Comparison of ENCODE assay signal across 25 cellular contexts in genomic region chr20:62422636-62423325, GRCh38. TPM values are rescaled to one million over a fixed set of nuclear protein-coding genes. Genes with fewer than 3 reads are reported as not detected.
DNase-seq lines count a peak whose midpoint lies in the region; ATAC-seq, FAIRE-seq and TF ChIP-seq lines count a peak whose summit lies in the region.
"Had no signal": no experiment of that assay in that cellular context is flagged by ENCODE, and none has a peak within 500 bp of the region (broad histone marks: within the 10 kb centered on the region; RNA-seq: fewer than 3 reads in every experiment).

No MANE protein-coding gene starts in this region.

- H3K4me3 ChIP-seq in HepG2 (replicated peaks in 1 of 3; ENCODE audit: insufficient read depth in 1 of 3, low read depth in 2 of 3, low read length in 3 of 3) (no peak overlapping the region), right lobe of liver (no peak overlapping the region)
- H3K4me3 ChIP-seq: ovary, SJCRH30, tibial nerve had no signal

- no peaks in the 10 kb centered on the region for H3K79me2 ChIP-seq in HepG2 (ENCODE audit: insufficient read depth, low read length)

- no peak for TF ChIP-seq CTCF in HepG2 (CRISPR knock-in tag; IDR thresholded peaks at IDR 0.05)
- no peak for TF ChIP-seq CTCF in right lobe of liver (IDR thresholded peaks at IDR 0.05)

- H2AFZ ChIP-seq in HepG2 (ENCODE audit: low read length), result no peak overlapping the region

- intact Hi-C loops in HepG2 (cut with micrococcal nuclease; ENCODE audit: unreplicated experiment) (no loop called here), right lobe of liver (cut with DNase I) (no loop called here)

- H3K4me2 ChIP-seq in HepG2 (ENCODE audit: low read depth, low read length), result no peak overlapping the region

- in situ Hi-C loops in HepG2 (cut with HindIII; ENCODE audit: extremely low pct_ligation_motif_present, low pct_unique_long_range_greater_than_20kb), result no loop called here

- BruUV-seq in HepG2 (replicated peaks; lab: Mats Ljungman, UMichigan), result no TSS peak

- TF ChIP-seq EP300 in HepG2 (IDR thresholded peaks at IDR 0.05; ENCODE audit: low read depth in 2 of 2, low read length in 2 of 2) (no peak), HepG2 (CRISPR knock-in tag; IDR thresholded peaks at IDR 0.05; ENCODE audit: borderline replicate concordance) (no peak)

- no peak overlapping the region for H3K9ac ChIP-seq in HepG2 (ENCODE audit: insufficient read depth, low read depth, low read length)

- ATAC-seq in HepG2 (no peak), right lobe of liver (no peak)

- POLR2A ChIA-PET in HepG2 (lab: Yijun Ruan, JAX), result interaction anchor here (1.0 kb wide), 1 partner anchor 11 kb away, joined by 3 read pairs; no protein-coding TSS in a partner anchor

- H3K9me3 ChIP-seq in HepG2 (ENCODE audit: low read length) (no peaks in the 10 kb centered on the region), right lobe of liver (no peaks in the 10 kb centered on the region)
- H3K9me3 ChIP-seq: ovary, SJCRH30, tibial nerve had no signal

- no peak for FAIRE-seq in HepG2 (lab: Jason Lieb, UNC)
- FAIRE-seq: bronchial epithelial cell, D721Med, GM19239, small intestine had no signal

- H4K20me1 ChIP-seq in HepG2 (ENCODE audit: insufficient read depth, low read length), result no peaks in the 10 kb centered on the region; the same call in 1 of the 2 replicates

- H3K27ac ChIP-seq in HepG2 (ENCODE audit: extremely low read length, insufficient read depth, low read length) (no peak overlapping the region), right lobe of liver (no peak overlapping the region)
- H3K27ac ChIP-seq: 22Rv1, HL-60, ovary, SJCRH30, tibial nerve, WERI-Rb-1 had no signal

- TF ChIP-seq RAD21 in HepG2 (CRISPR knock-in tag; IDR thresholded peaks at IDR 0.05), result no peak

- peaks cover 17% of the 10 kb centered on the region; the same call in 1 of the 2 replicates for H3K4me1 ChIP-seq in HepG2 (ENCODE audit: insufficient read depth, low read length)
- no peaks in the 10 kb centered on the region for H3K4me1 ChIP-seq in right lobe of liver
- H3K4me1 ChIP-seq: SJCRH30, tibial nerve had no signal

- no peaks in the 10 kb centered on the region for H3K36me3 ChIP-seq in HepG2 (replicated peaks in 1 of 2; ENCODE audit: control insufficient read depth in 1 of 2, insufficient read depth in 2 of 2, low read length in 2 of 2)
- no peaks in the 10 kb centered on the region for H3K36me3 ChIP-seq in right lobe of liver
- H3K36me3 ChIP-seq: ovary, SJCRH30, tibial nerve, WERI-Rb-1 had no signal

- CTCF ChIA-PET in HepG2 (lab: Yijun Ruan, JAX; ENCODE audit: low intra/inter-chr PET ratio, low total read pairs), result no interaction called here

- TF ChIP-seq POLR2A in HepG2 (IDR thresholded peaks at IDR 0.05; ENCODE audit: insufficient read depth in 1 of 2, low read depth in 2 of 2, low read length in 2 of 2), result no peak
- no peak for TF ChIP-seq POLR2A in right lobe of liver (IDR thresholded peaks at IDR 0.05)

- no peak for DNase-seq in HepG2 (ENCODE audit: low spot score)
- DNase-seq in right lobe of liver, result no peak
- DNase-seq: activated CD4-positive, alpha-beta T cell treated with anti-CD3 and anti-CD28 coated beads for 48 hours; activated CD8-positive, alpha-beta memory T cell treated with anti-CD3 and anti-CD28 coated beads for 24 hours; activated effector memory CD4-positive, alpha-beta T cell treated with Interleukin-2 at 50 U/mL for 16 hours; anterior cingulate cortex; CD4-positive, CD25-positive, alpha-beta regulatory T cell; Kasumi-1; NCI-H1436; NCI-H345; NCI-H774; nephron progenitor cell; ovary; retina; small intestine; T1000 had no signal

- 44% methylated on average over 20 of the region's 20 CpGs for WGBS in HepG2 (ENCODE audit: low lambda C conversion rate)
- WGBS in right lobe of liver (ENCODE audit: insufficient coverage, low coverage, low lambda C conversion rate, missing lambda C conversion rate), result 83% methylated on average over 2 of the region's 20 CpGs

- H3K27me3 ChIP-seq in HepG2 (ENCODE audit: control insufficient read depth in 1 of 2, insufficient read depth in 2 of 2, low read length in 2 of 2) (peaks cover 21 to 80% of the 10 kb centered on the region in 2 experiments), right lobe of liver (no peaks in the 10 kb centered on the region)
- H3K27me3 ChIP-seq: ovary had no signal

RNA-seq across cellular contexts. Expression of gene RBBP8NL, which starts 4.6 kb away (rescaled TPM):
- 0.46 and 0.86 TPM in 2 replicates for total RNA-seq in HepG2 (2016; rRNA removed; fragmentation: Illumina TruSeq; extraction: Trizol)
- 0.30 and 0.62 TPM in 2 replicates for total RNA-seq in HepG2 (2016; cell fraction: cytosol; rRNA removed; fragmentation: Illumina TruSeq; extraction: Trizol; ENCODE audit: low read depth)
- 0.65 and 0.76 TPM in 2 replicates for total RNA-seq in HepG2 (2016; cell fraction: insoluble cytoplasmic fraction; rRNA removed; fragmentation: Illumina TruSeq; extraction: Trizol)
- 0.52 and 0.65 TPM in 2 replicates for total RNA-seq in HepG2 (2016; cell fraction: membrane; rRNA removed; fragmentation: Illumina TruSeq; extraction: Trizol)
- total RNA-seq in HepG2 (2016; cell fraction: nucleus; rRNA removed; fragmentation: Illumina TruSeq; extraction: Trizol), result 0.78 and 0.81 TPM in 2 replicates
- 0.69 and 0.82 TPM in 2 replicates for polyA plus RNA-seq in HepG2 (2011; rRNA removed)
- polyA plus RNA-seq in HepG2 (2011; cell fraction: cytosol; rRNA removed), result 0.46 and 0.94 TPM in 2 replicates
- polyA plus RNA-seq in HepG2 (2011; cell fraction: nucleus; rRNA removed), result 1.1 and 1.2 TPM in 2 replicates
- polyA plus RNA-seq in HepG2 (2012), result 0.24 and 0.42 TPM in 2 replicates
- 0.52 and 0.54 TPM in 2 replicates for polyA plus RNA-seq in HepG2 (2016; cell fraction: cytosol; fragmentation: Illumina TruSeq; extraction: Trizol; ENCODE audit: low read depth)
- 0.67 and 0.91 TPM in 2 replicates for polyA plus RNA-seq in HepG2 (2016; cell fraction: insoluble cytoplasmic fraction; fragmentation: Illumina TruSeq; extraction: Trizol; ENCODE audit: low read depth)
- polyA plus RNA-seq in HepG2 (2016; cell fraction: membrane; fragmentation: Illumina TruSeq; extraction: Trizol; ENCODE audit: low read depth), result 0.51 and 0.60 TPM in 2 replicates
- polyA plus RNA-seq in HepG2 (2016; cell fraction: nucleus; fragmentation: Illumina TruSeq; extraction: Trizol; ENCODE audit: insufficient read depth, low read depth), result 0.97 and 1.1 TPM in 2 replicates
- polyA minus RNA-seq in HepG2 (2011; rRNA and poly(A)+ RNA removed; ENCODE audit: low replicate concordance), result 0.40 TPM in 1 of 2 replicates, not detected in the other
- polyA minus RNA-seq in HepG2 (2011; cell fraction: cytosol; rRNA and poly(A)+ RNA removed), result 0.40 TPM in 1 of 2 replicates, not detected in the other
- polyA minus RNA-seq in HepG2 (2011; cell fraction: nucleus; rRNA and poly(A)+ RNA removed), result 0.26 and 0.75 TPM in 2 replicates
- not detected for total RNA-seq in right lobe of liver
- total RNA-seq: CD4-positive, CD25-positive, alpha-beta regulatory T cell; H4; SJCRH30; tibial nerve had no signal
- polyA plus RNA-seq: CD4-positive, CD25-positive, alpha-beta regulatory T cell; ovary had no signal

RNA-seq across cellular contexts. Expression of gene CABLES2, which starts 15.7 kb away (rescaled TPM):
- 9.7 and 10.2 TPM in 2 replicates for total RNA-seq in HepG2 (2016; rRNA removed; fragmentation: Illumina TruSeq; extraction: Trizol)
- 3.4 and 4.0 TPM in 2 replicates for total RNA-seq in HepG2 (2016; cell fraction: cytosol; rRNA removed; fragmentation: Illumina TruSeq; extraction: Trizol; ENCODE audit: low read depth)
- total RNA-seq in HepG2 (2016; cell fraction: insoluble cytoplasmic fraction; rRNA removed; fragmentation: Illumina TruSeq; extraction: Trizol), result 9.2 and 9.3 TPM in 2 replicates
- 13.2 and 14.3 TPM in 2 replicates for total RNA-seq in HepG2 (2016; cell fraction: membrane; rRNA removed; fragmentation: Illumina TruSeq; extraction: Trizol)
- 5.6 and 7.3 TPM in 2 replicates for total RNA-seq in HepG2 (2016; cell fraction: nucleus; rRNA removed; fragmentation: Illumina TruSeq; extraction: Trizol)
- 5.2 and 5.9 TPM in 2 replicates for polyA plus RNA-seq in HepG2 (2011; rRNA removed)
- polyA plus RNA-seq in HepG2 (2011; cell fraction: cytosol; rRNA removed), result 4.8 and 5.4 TPM in 2 replicates
- 6.8 and 7.6 TPM in 2 replicates for polyA plus RNA-seq in HepG2 (2011; cell fraction: nucleus; rRNA removed)
- polyA plus RNA-seq in HepG2 (2012), result 4.7 and 5.4 TPM in 2 replicates
- 7.5 and 8.3 TPM in 2 replicates for polyA plus RNA-seq in HepG2 (2016; cell fraction: cytosol; fragmentation: Illumina TruSeq; extraction: Trizol; ENCODE audit: low read depth)
- polyA plus RNA-seq in HepG2 (2016; cell fraction: insoluble cytoplasmic fraction; fragmentation: Illumina TruSeq; extraction: Trizol; ENCODE audit: low read depth), result 20.6 and 26.7 TPM in 2 replicates
- 20.0 and 22.1 TPM in 2 replicates for polyA plus RNA-seq in HepG2 (2016; cell fraction: membrane; fragmentation: Illumina TruSeq; extraction: Trizol; ENCODE audit: low read depth)
- 18.8 and 19.3 TPM in 2 replicates for polyA plus RNA-seq in HepG2 (2016; cell fraction: nucleus; fragmentation: Illumina TruSeq; extraction: Trizol; ENCODE audit: insufficient read depth, low read depth)
- polyA minus RNA-seq in HepG2 (2011; rRNA and poly(A)+ RNA removed; ENCODE audit: low replicate concordance), result 5.3 and 6.3 TPM in 2 replicates
- polyA minus RNA-seq in HepG2 (2011; cell fraction: cytosol; rRNA and poly(A)+ RNA removed), result 4.9 and 6.3 TPM in 2 replicates
- polyA minus RNA-seq in HepG2 (2011; cell fraction: nucleus; rRNA and poly(A)+ RNA removed), result 4.8 and 5.2 TPM in 2 replicates
- total RNA-seq in right lobe of liver, result 1 to 10 TPM; 1.4 to 2.9 (median 2.5) TPM

RNA-seq across cellular contexts. Expression of gene RPS21, which starts 35.9 kb away (rescaled TPM):
- 2,584 and 2,647 TPM in 2 replicates for total RNA-seq in HepG2 (2016; rRNA removed; fragmentation: Illumina TruSeq; extraction: Trizol)
- 3,497 and 3,511 TPM in 2 replicates for total RNA-seq in HepG2 (2016; cell fraction: cytosol; rRNA removed; fragmentation: Illumina TruSeq; extraction: Trizol; ENCODE audit: low read depth)
- total RNA-seq in HepG2 (2016; cell fraction: insoluble cytoplasmic fraction; rRNA removed; fragmentation: Illumina TruSeq; extraction: Trizol), result 2,606 and 2,768 TPM in 2 replicates
- total RNA-seq in HepG2 (2016; cell fraction: membrane; rRNA removed; fragmentation: Illumina TruSeq; extraction: Trizol), result 4,939 and 5,761 TPM in 2 replicates
- 1,156 and 1,166 TPM in 2 replicates for total RNA-seq in HepG2 (2016; cell fraction: nucleus; rRNA removed; fragmentation: Illumina TruSeq; extraction: Trizol)
- 9,925 and 11,063 TPM in 2 replicates for polyA plus RNA-seq in HepG2 (2011; rRNA removed)
- polyA plus RNA-seq in HepG2 (2011; cell fraction: cytosol; rRNA removed), result 11,031 and 15,081 TPM in 2 replicates
- 5,156 and 5,267 TPM in 2 replicates for polyA plus RNA-seq in HepG2 (2011; cell fraction: nucleus; rRNA removed)
- polyA plus RNA-seq in HepG2 (2012), result 6,658 and 8,852 TPM in 2 replicates
- 5,362 and 5,590 TPM in 2 replicates for polyA plus RNA-seq in HepG2 (2016; cell fraction: cytosol; fragmentation: Illumina TruSeq; extraction: Trizol; ENCODE audit: low read depth)
- polyA plus RNA-seq in HepG2 (2016; cell fraction: insoluble cytoplasmic fraction; fragmentation: Illumina TruSeq; extraction: Trizol; ENCODE audit: low read depth), result 3,197 and 3,428 TPM in 2 replicates
- polyA plus RNA-seq in HepG2 (2016; cell fraction: membrane; fragmentation: Illumina TruSeq; extraction: Trizol; ENCODE audit: low read depth), result 5,998 and 6,820 TPM in 2 replicates
- polyA plus RNA-seq in HepG2 (2016; cell fraction: nucleus; fragmentation: Illumina TruSeq; extraction: Trizol; ENCODE audit: insufficient read depth, low read depth), result 2,753 and 2,989 TPM in 2 replicates
- polyA minus RNA-seq in HepG2 (2011; rRNA and poly(A)+ RNA removed; ENCODE audit: low replicate concordance), result 2,340 and 3,999 TPM in 2 replicates
- polyA minus RNA-seq in HepG2 (2011; cell fraction: cytosol; rRNA and poly(A)+ RNA removed), result 1,154 and 1,167 TPM in 2 replicates
- polyA minus RNA-seq in HepG2 (2011; cell fraction: nucleus; rRNA and poly(A)+ RNA removed), result 809 and 896 TPM in 2 replicates
- total RNA-seq in right lobe of liver, result 100 to 1,000 TPM; 339 to 696 (median 413) TPM

RNA-seq across cellular contexts. Expression of gene GATA5, which starts 53.0 kb away (rescaled TPM):
- total RNA-seq in HepG2 (2016; rRNA removed; fragmentation: Illumina TruSeq; extraction: Trizol) (0.20 and 0.39 TPM in 2 replicates), right lobe of liver (under 1 TPM; 0.12 to 0.56 (median 0.26) TPM)
- 0.09 and 0.10 TPM in 2 replicates for total RNA-seq in HepG2 (2016; cell fraction: cytosol; rRNA removed; fragmentation: Illumina TruSeq; extraction: Trizol; ENCODE audit: low read depth)
- 0.10 and 0.32 TPM in 2 replicates for total RNA-seq in HepG2 (2016; cell fraction: insoluble cytoplasmic fraction; rRNA removed; fragmentation: Illumina TruSeq; extraction: Trizol)
- total RNA-seq in HepG2 (2016; cell fraction: membrane; rRNA removed; fragmentation: Illumina TruSeq; extraction: Trizol), result 0.31 and 0.65 TPM in 2 replicates
- 0.19 and 0.22 TPM in 2 replicates for total RNA-seq in HepG2 (2016; cell fraction: nucleus; rRNA removed; fragmentation: Illumina TruSeq; extraction: Trizol)
- 0.12 and 0.18 TPM in 2 replicates for polyA plus RNA-seq in HepG2 (2011; rRNA removed)
- 0.10 and 0.19 TPM in 2 replicates for polyA plus RNA-seq in HepG2 (2011; cell fraction: cytosol; rRNA removed)
- 0.09 and 0.27 TPM in 2 replicates for polyA plus RNA-seq in HepG2 (2011; cell fraction: nucleus; rRNA removed)
- polyA plus RNA-seq in HepG2 (2012), result 0.05 and 0.16 TPM in 2 replicates
- 0.26 and 0.33 TPM in 2 replicates for polyA plus RNA-seq in HepG2 (2016; cell fraction: cytosol; fragmentation: Illumina TruSeq; extraction: Trizol; ENCODE audit: low read depth)
- polyA plus RNA-seq in HepG2 (2016; cell fraction: insoluble cytoplasmic fraction; fragmentation: Illumina TruSeq; extraction: Trizol; ENCODE audit: low read depth), result 0.29 and 0.56 TPM in 2 replicates
- polyA plus RNA-seq in HepG2 (2016; cell fraction: membrane; fragmentation: Illumina TruSeq; extraction: Trizol; ENCODE audit: low read depth), result 0.41 and 0.42 TPM in 2 replicates
- 0.41 and 0.80 TPM in 2 replicates for polyA plus RNA-seq in HepG2 (2016; cell fraction: nucleus; fragmentation: Illumina TruSeq; extraction: Trizol; ENCODE audit: insufficient read depth, low read depth)
- polyA minus RNA-seq in HepG2 (2011; rRNA and poly(A)+ RNA removed; ENCODE audit: low replicate concordance), result 0.18 TPM in 1 of 2 replicates, not detected in the other
- not detected in 2 replicates for polyA minus RNA-seq in HepG2 (2011; cell fraction: cytosol; rRNA and poly(A)+ RNA removed)
- polyA minus RNA-seq in HepG2 (2011; cell fraction: nucleus; rRNA and poly(A)+ RNA removed), result not detected in 2 replicates
- total RNA-seq: bronchial epithelial cell; CD4-positive, CD25-positive, alpha-beta regulatory T cell; SJCRH30 had no signal
- polyA plus RNA-seq: CD4-positive, CD25-positive, alpha-beta regulatory T cell had no signal

RNA-seq across cellular contexts. Expression of gene LAMA5, which starts 55.7 kb away (rescaled TPM):
- total RNA-seq in HepG2 (2016; rRNA removed; fragmentation: Illumina TruSeq; extraction: Trizol) (28.5 and 44.7 TPM in 2 replicates), right lobe of liver (10 to 100 TPM; 30.3 to 80.8 (median 47.1) TPM)
- total RNA-seq in HepG2 (2016; cell fraction: cytosol; rRNA removed; fragmentation: Illumina TruSeq; extraction: Trizol; ENCODE audit: low read depth), result 32.2 and 40.1 TPM in 2 replicates
- total RNA-seq in HepG2 (2016; cell fraction: insoluble cytoplasmic fraction; rRNA removed; fragmentation: Illumina TruSeq; extraction: Trizol), result 24.0 and 53.5 TPM in 2 replicates
- 23.5 and 24.2 TPM in 2 replicates for total RNA-seq in HepG2 (2016; cell fraction: membrane; rRNA removed; fragmentation: Illumina TruSeq; extraction: Trizol)
- total RNA-seq in HepG2 (2016; cell fraction: nucleus; rRNA removed; fragmentation: Illumina TruSeq; extraction: Trizol), result 108 and 131 TPM in 2 replicates
- 21.0 and 22.7 TPM in 2 replicates for polyA plus RNA-seq in HepG2 (2011; rRNA removed)
- 9.5 and 17.6 TPM in 2 replicates for polyA plus RNA-seq in HepG2 (2011; cell fraction: cytosol; rRNA removed)
- 504 and 754 TPM in 2 replicates for polyA plus RNA-seq in HepG2 (2011; cell fraction: nucleus; rRNA removed)
- polyA plus RNA-seq in HepG2 (2012), result 96.2 and 135 TPM in 2 replicates
- 12.5 and 12.7 TPM in 2 replicates for polyA plus RNA-seq in HepG2 (2016; cell fraction: cytosol; fragmentation: Illumina TruSeq; extraction: Trizol; ENCODE audit: low read depth)
- polyA plus RNA-seq in HepG2 (2016; cell fraction: insoluble cytoplasmic fraction; fragmentation: Illumina TruSeq; extraction: Trizol; ENCODE audit: low read depth), result 34.3 and 49.3 TPM in 2 replicates
- 14.2 and 17.2 TPM in 2 replicates for polyA plus RNA-seq in HepG2 (2016; cell fraction: membrane; fragmentation: Illumina TruSeq; extraction: Trizol; ENCODE audit: low read depth)
- 598 and 620 TPM in 2 replicates for polyA plus RNA-seq in HepG2 (2016; cell fraction: nucleus; fragmentation: Illumina TruSeq; extraction: Trizol; ENCODE audit: insufficient read depth, low read depth)
- polyA minus RNA-seq in HepG2 (2011; rRNA and poly(A)+ RNA removed; ENCODE audit: low replicate concordance), result 26.2 and 35.7 TPM in 2 replicates
- 23.2 and 27.1 TPM in 2 replicates for polyA minus RNA-seq in HepG2 (2011; cell fraction: cytosol; rRNA and poly(A)+ RNA removed)
- 70.0 and 71.2 TPM in 2 replicates for polyA minus RNA-seq in HepG2 (2011; cell fraction: nucleus; rRNA and poly(A)+ RNA removed)
